Comparison of ENCODE assay signal across 18 cellular contexts in the genomic region with DNA sequence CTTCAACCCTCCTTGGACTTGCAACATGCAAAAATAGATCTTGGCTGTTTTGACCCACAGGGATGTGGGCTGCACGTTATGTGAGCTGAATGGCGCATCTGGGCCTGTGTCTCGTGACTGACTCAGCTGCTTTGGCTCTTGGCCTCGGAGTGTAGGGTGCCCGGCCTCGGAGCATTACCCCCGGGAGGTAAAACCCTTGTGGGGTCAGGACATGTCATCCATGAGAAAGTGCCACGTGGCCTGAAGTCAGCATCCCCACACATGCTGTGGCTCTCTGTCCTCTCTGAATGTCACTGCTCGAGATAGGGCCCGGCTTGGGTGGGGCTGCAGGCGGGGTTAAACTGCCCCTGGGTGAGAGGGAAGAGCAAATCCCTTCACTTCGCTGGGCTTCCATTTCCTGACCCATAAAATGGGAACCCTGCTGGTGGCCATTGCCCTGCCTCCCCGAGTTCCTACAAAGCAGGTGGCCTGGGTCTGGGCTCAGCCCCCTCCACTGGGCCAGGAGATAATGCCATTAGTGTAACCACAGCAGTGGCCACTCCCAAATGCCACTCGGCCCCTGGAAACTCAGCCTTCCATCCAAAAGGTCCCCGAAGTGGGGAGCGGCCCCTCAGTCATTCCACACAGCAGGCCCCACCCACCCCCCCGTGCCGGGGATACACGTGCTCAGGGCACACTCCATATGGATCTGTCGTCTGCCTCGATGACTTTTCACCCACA. TPM values are rescaled to one million over a fixed set of nuclear protein-coding genes. Genes with fewer than 3 reads are reported as not detected.
A peak's percentile ranks its signal among the peaks of the same experiment; 100 is the strongest.
DNase-seq lines count a peak whose midpoint lies in the region; ATAC-seq, FAIRE-seq and TF ChIP-seq lines count a peak whose summit lies in the region.
"Had no signal": no experiment of that assay in that cellular context is flagged by ENCODE, and none has a peak within 500 bp of the region (broad histone marks: within the 10 kb centered on the region; RNA-seq: fewer than 3 reads in every experiment).

No MANE protein-coding gene starts in this region.

- H3K9me3 ChIP-seq in HepG2 (ENCODE audit: low read length) (no peaks in the 10 kb centered on the region), stomach (peaks cover 0 to 34% (median 25%) of the 10 kb centered on the region in 4 donors)

- no peaks in the 10 kb centered on the region for H3K36me3 Mint-ChIP-seq in activated naive CD4-positive, alpha-beta T cell treated with anti-CD3 and anti-CD28 coated beads, Interleukin-2, amount 10 ng/mL, durations not matched to agents 7 days and 5 days
- no peaks in the 10 kb centered on the region for H3K36me3 Mint-ChIP-seq in effector memory CD8-positive, alpha-beta T cell (ENCODE audit: insufficient read depth)

- no peak overlapping the region for H3K27ac Mint-ChIP-seq in activated naive CD4-positive, alpha-beta T cell treated with anti-CD3 and anti-CD28 coated beads, Interleukin-2, amount 10 ng/mL, durations not matched to agents 7 days and 5 days
- no peak overlapping the region for H3K27ac Mint-ChIP-seq in effector memory CD8-positive, alpha-beta T cell

- H3K36me3 ChIP-seq in HepG2 (replicated peaks in 1 of 2; ENCODE audit: control insufficient read depth in 1 of 2, insufficient read depth in 2 of 2, low read length in 2 of 2) (no peaks in the 10 kb centered on the region), stomach (no peaks in the 10 kb centered on the region)

- ATAC-seq in HepG2 = no peak
- no peak for ATAC-seq in effector memory CD8-positive, alpha-beta T cell (replicated peaks)
- ATAC-seq: HCT116, Right ventricle myocardium inferior had no signal

- no TSS peak for BruUV-seq in HepG2 (replicated peaks; lab: Mats Ljungman, UMichigan)

- peaks cover 47% of the 10 kb centered on the region for H3K27me3 Mint-ChIP-seq in activated naive CD4-positive, alpha-beta T cell treated with anti-CD3 and anti-CD28 coated beads, Interleukin-2, amount 10 ng/mL, durations not matched to agents 7 days and 5 days
- H3K27me3 Mint-ChIP-seq in effector memory CD8-positive, alpha-beta T cell = peaks cover 15 to 31% of the 10 kb centered on the region in 2 donors

- WGBS in HepG2 (ENCODE audit: low lambda C conversion rate) = 62% methylated on average over 11 of the region's 21 CpGs
- 79 to 87% (median 85%) methylated on average over 16 to 21 of the region's 21 CpGs for WGBS in stomach, 5 donors

- TF ChIP-seq RAD21 in HepG2 (CRISPR knock-in tag; IDR thresholded peaks at IDR 0.05) = no peak

- TF ChIP-seq EP300 in HepG2 (IDR thresholded peaks at IDR 0.05; ENCODE audit: low read depth in 2 of 2, low read length in 2 of 2) (no peak), HepG2 (CRISPR knock-in tag; IDR thresholded peaks at IDR 0.05; ENCODE audit: borderline replicate concordance) (no peak), stomach (IDR thresholded peaks at IDR 0.05) (no peak)

- H3K27ac ChIP-seq in HepG2 (ENCODE audit: extremely low read length, insufficient read depth, low read length) = no peak overlapping the region
- H3K27ac ChIP-seq in stomach = no peak overlapping the region

- TF ChIP-seq CTCF in HepG2 (CRISPR knock-in tag; IDR thresholded peaks at IDR 0.05) (no peak), stomach (IDR thresholded peaks at IDR 0.05) (no peak), GM20000 (IDR thresholded peaks at IDR 0.05; ENCODE audit: extremely low read depth, missing control alignments) (no peak)

- no peak overlapping the region for H3K9ac ChIP-seq in HepG2 (ENCODE audit: insufficient read depth, low read depth, low read length)

- peaks cover 70% of the 10 kb centered on the region for H3K4me1 ChIP-seq in HepG2 (ENCODE audit: insufficient read depth, low read length)
- H3K4me1 ChIP-seq in stomach = no peaks in the 10 kb centered on the region

- H3K27me3 ChIP-seq in HepG2 (ENCODE audit: control insufficient read depth in 1 of 2, insufficient read depth in 2 of 2, low read length in 2 of 2) = peaks cover 4 to 49% of the 10 kb centered on the region in 2 experiments
- peaks cover 0 to 30% (median 0%) of the 10 kb centered on the region in 3 donors for H3K27me3 ChIP-seq in stomach

- intact Hi-C loops in HepG2 (cut with micrococcal nuclease; ENCODE audit: unreplicated experiment) = no loop called here
- intact Hi-C loops in stomach (cut with DNase I; ENCODE audit: low total_unique reads) = no loop called here

- no peak for FAIRE-seq in HepG2 (lab: Jason Lieb, UNC)

- CTCF ChIA-PET in activated naive CD4-positive, alpha-beta T cell treated with anti-CD3 and anti-CD28 coated beads, Interleukin-2, amount 10 ng/mL, durations not matched to agents 7 days and 5 days (lab: Charles Lee) = no interaction called here
- CTCF ChIA-PET in HepG2 (lab: Yijun Ruan, JAX; ENCODE audit: low intra/inter-chr PET ratio, low total read pairs) = no interaction called here

- H3K4me2 ChIP-seq in HepG2 (ENCODE audit: low read depth, low read length) = peak overlapping the region; percentile 38

- peak; percentile 2 for DNase-seq in activated naive CD4-positive, alpha-beta T cell treated with anti-CD3 and anti-CD28 coated beads, Interleukin-2, amount 10 ng/mL, durations not matched to agents 7 days and 5 days
- DNase-seq in activated naive CD4-positive, alpha-beta T cell treated with Interleukin-2 at 50 U/mL for 16 hours = no peak
- DNase-seq in MV-4-11 (lab: John Stamatoyannopoulos, UW) (peak; percentile 66), HepG2 (ENCODE audit: low spot score) (no peak), NCI-H2171 treated with DMSO at 0.1 percent for 48 hours (lab: John Stamatoyannopoulos, UW) (no peak), stomach (no peak), GM20000 (ENCODE audit: low spot score) (no peak)
- no peak for DNase-seq in effector memory CD8-positive, alpha-beta T cell
- DNase-seq: 8988T, EL, KBM-7, NCI-H1048, NCI-H1436 treated with DMSO at 0.1 percent for 48 hours, NCI-H2081 treated with DMSO at 0.1 percent for 48 hours, NCI-H510A treated with DMSO at 0.1 percent for 48 hours had no signal

- no peak overlapping the region for H2AFZ ChIP-seq in HepG2 (ENCODE audit: low read length)

- no peak overlapping the region for H3K4me3 Mint-ChIP-seq in activated naive CD4-positive, alpha-beta T cell treated with anti-CD3 and anti-CD28 coated beads, Interleukin-2, amount 10 ng/mL, durations not matched to agents 7 days and 5 days
- no peak overlapping the region for H3K4me3 Mint-ChIP-seq in effector memory CD8-positive, alpha-beta T cell

- TF ChIP-seq POLR2A in HepG2 (IDR thresholded peaks at IDR 0.05; ENCODE audit: insufficient read depth in 1 of 2, low read depth in 2 of 2, low read length in 2 of 2) = no peak
- TF ChIP-seq POLR2A in stomach (IDR thresholded peaks at IDR 0.05) = no peak

- no peaks in the 10 kb centered on the region for H3K4me1 Mint-ChIP-seq in activated naive CD4-positive, alpha-beta T cell treated with anti-CD3 and anti-CD28 coated beads, Interleukin-2, amount 10 ng/mL, durations not matched to agents 7 days and 5 days
- H3K4me1 Mint-ChIP-seq in effector memory CD8-positive, alpha-beta T cell (ENCODE audit: low read depth in 2 of 2) = peaks cover 2 to 5% of the 10 kb centered on the region in 2 donors

- in situ Hi-C loops in HepG2 (cut with HindIII; ENCODE audit: extremely low pct_ligation_motif_present, low pct_unique_long_range_greater_than_20kb) = no loop called here

- POLR2A ChIA-PET in HepG2 (lab: Yijun Ruan, JAX) = no interaction called here

- H3K4me3 ChIP-seq in HepG2 (replicated peaks in 1 of 3; ENCODE audit: insufficient read depth in 1 of 3, low read depth in 2 of 3, low read length in 3 of 3) = no peak overlapping the region; a peak in 1 of 6 replicates
- H3K4me3 ChIP-seq in stomach = no peak overlapping the region

- no peaks in the 10 kb centered on the region for H4K20me1 ChIP-seq in HepG2 (ENCODE audit: insufficient read depth, low read length)

- no peaks in the 10 kb centered on the region for H3K79me2 ChIP-seq in HepG2 (ENCODE audit: insufficient read depth, low read length)

- no peaks in the 10 kb centered on the region for H3K9me3 Mint-ChIP-seq in activated naive CD4-positive, alpha-beta T cell treated with anti-CD3 and anti-CD28 coated beads, Interleukin-2, amount 10 ng/mL, durations not matched to agents 7 days and 5 days
- no peaks in the 10 kb centered on the region for H3K9me3 Mint-ChIP-seq in effector memory CD8-positive, alpha-beta T cell

RNA-seq across cellular contexts. Expression of gene TSPEAR, which starts 22.8 kb away (rescaled TPM):
- total RNA-seq in HepG2 (2016; rRNA removed; fragmentation: Illumina TruSeq; extraction: Trizol) = 0.07 and 0.18 TPM in 2 replicates
- 0.09 TPM in 1 of 2 replicates, not detected in the other for total RNA-seq in HepG2 (2016; cell fraction: cytosol; rRNA removed; fragmentation: Illumina TruSeq; extraction: Trizol; ENCODE audit: low read depth)
- total RNA-seq in HepG2 (2016; cell fraction: insoluble cytoplasmic fraction; rRNA removed; fragmentation: Illumina TruSeq; extraction: Trizol) = 0.10 and 0.19 TPM in 2 replicates
- total RNA-seq in HepG2 (2016; cell fraction: membrane; rRNA removed; fragmentation: Illumina TruSeq; extraction: Trizol) = 0.24 and 0.28 TPM in 2 replicates
- 0.16 TPM in 1 of 2 replicates, not detected in the other for total RNA-seq in HepG2 (2016; cell fraction: nucleus; rRNA removed; fragmentation: Illumina TruSeq; extraction: Trizol)
- polyA plus RNA-seq in HepG2 (2011; rRNA removed) = 0.32 and 0.33 TPM in 2 replicates
- 0.28 and 0.32 TPM in 2 replicates for polyA plus RNA-seq in HepG2 (2011; cell fraction: cytosol; rRNA removed)
- polyA plus RNA-seq in HepG2 (2011; cell fraction: nucleus; rRNA removed) = 0.59 and 0.71 TPM in 2 replicates
- polyA plus RNA-seq in HepG2 (2012) = 0.63 and 0.68 TPM in 2 replicates
- 0.10 and 0.12 TPM in 2 replicates for polyA plus RNA-seq in HepG2 (2016; cell fraction: cytosol; fragmentation: Illumina TruSeq; extraction: Trizol; ENCODE audit: low read depth)
- 0.19 and 0.25 TPM in 2 replicates for polyA plus RNA-seq in HepG2 (2016; cell fraction: insoluble cytoplasmic fraction; fragmentation: Illumina TruSeq; extraction: Trizol; ENCODE audit: low read depth)
- 0.31 and 0.42 TPM in 2 replicates for polyA plus RNA-seq in HepG2 (2016; cell fraction: membrane; fragmentation: Illumina TruSeq; extraction: Trizol; ENCODE audit: low read depth)
- 0.11 TPM in 1 of 2 replicates, not detected in the other for polyA plus RNA-seq in HepG2 (2016; cell fraction: nucleus; fragmentation: Illumina TruSeq; extraction: Trizol; ENCODE audit: insufficient read depth, low read depth)
- 0.82 TPM in 1 of 2 replicates, not detected in the other for polyA minus RNA-seq in HepG2 (2011; rRNA and poly(A)+ RNA removed; ENCODE audit: low replicate concordance)
- polyA minus RNA-seq in HepG2 (2011; cell fraction: cytosol; rRNA and poly(A)+ RNA removed) = 0.18 and 0.20 TPM in 2 replicates
- polyA minus RNA-seq in HepG2 (2011; cell fraction: nucleus; rRNA and poly(A)+ RNA removed) = 0.26 and 0.37 TPM in 2 replicates
- total RNA-seq in stomach = under 1 TPM in 2 of 5 donors, not detected in 3; 0.18 to 0.29 TPM
- under 1 TPM in 2 of 3 donors, not detected in 1; 0.05 to 0.06 TPM for polyA plus RNA-seq in stomach
- polyA plus RNA-seq: BJ had no signal

RNA-seq across cellular contexts. Expression of gene KRTAP10-12, which starts 37.2 kb away (rescaled TPM):
- not detected in 2 replicates for total RNA-seq in HepG2 (2016; rRNA removed; fragmentation: Illumina TruSeq; extraction: Trizol)
- total RNA-seq in HepG2 (2016; cell fraction: cytosol; rRNA removed; fragmentation: Illumina TruSeq; extraction: Trizol; ENCODE audit: low read depth) = not detected in 2 replicates
- not detected in 2 replicates for total RNA-seq in HepG2 (2016; cell fraction: insoluble cytoplasmic fraction; rRNA removed; fragmentation: Illumina TruSeq; extraction: Trizol)
- not detected in 2 replicates for total RNA-seq in HepG2 (2016; cell fraction: membrane; rRNA removed; fragmentation: Illumina TruSeq; extraction: Trizol)
- not detected in 2 replicates for total RNA-seq in HepG2 (2016; cell fraction: nucleus; rRNA removed; fragmentation: Illumina TruSeq; extraction: Trizol)
- not detected in 2 replicates for polyA plus RNA-seq in HepG2 (2011; rRNA removed)
- polyA plus RNA-seq in HepG2 (2011; cell fraction: cytosol; rRNA removed) = not detected in 2 replicates
- polyA plus RNA-seq in HepG2 (2011; cell fraction: nucleus; rRNA removed) = not detected in 2 replicates
- polyA plus RNA-seq in HepG2 (2012) = not detected in 2 replicates
- polyA plus RNA-seq in HepG2 (2016; cell fraction: cytosol; fragmentation: Illumina TruSeq; extraction: Trizol; ENCODE audit: low read depth) = not detected in 2 replicates
- polyA plus RNA-seq in HepG2 (2016; cell fraction: insoluble cytoplasmic fraction; fragmentation: Illumina TruSeq; extraction: Trizol; ENCODE audit: low read depth) = not detected in 2 replicates
- not detected in 2 replicates for polyA plus RNA-seq in HepG2 (2016; cell fraction: membrane; fragmentation: Illumina TruSeq; extraction: Trizol; ENCODE audit: low read depth)
- polyA plus RNA-seq in HepG2 (2016; cell fraction: nucleus; fragmentation: Illumina TruSeq; extraction: Trizol; ENCODE audit: insufficient read depth, low read depth) = not detected in 2 replicates
- polyA minus RNA-seq in HepG2 (2011; rRNA and poly(A)+ RNA removed; ENCODE audit: low replicate concordance) = not detected in 2 replicates
- not detected in 2 replicates for polyA minus RNA-seq in HepG2 (2011; cell fraction: cytosol; rRNA and poly(A)+ RNA removed)
- polyA minus RNA-seq in HepG2 (2011; cell fraction: nucleus; rRNA and poly(A)+ RNA removed) = not detected in 2 replicates
- total RNA-seq in stomach = not detected
- polyA plus RNA-seq in stomach = not detected
- total RNA-seq: Right ventricle myocardium inferior had no signal
- polyA plus RNA-seq: BJ had no signal

RNA-seq across cellular contexts. Expression of gene KRTAP12-1, which starts 52.2 kb away (rescaled TPM):
- total RNA-seq in HepG2 (2016; rRNA removed; fragmentation: Illumina TruSeq; extraction: Trizol) (not detected in 2 replicates), stomach (1 to 10 TPM in 1 of 5 donors, not detected in 4; 2.0 TPM)
- not detected in 2 replicates for total RNA-seq in HepG2 (2016; cell fraction: cytosol; rRNA removed; fragmentation: Illumina TruSeq; extraction: Trizol; ENCODE audit: low read depth)
- total RNA-seq in HepG2 (2016; cell fraction: insoluble cytoplasmic fraction; rRNA removed; fragmentation: Illumina TruSeq; extraction: Trizol) = not detected in 2 replicates
- total RNA-seq in HepG2 (2016; cell fraction: membrane; rRNA removed; fragmentation: Illumina TruSeq; extraction: Trizol) = not detected in 2 replicates
- not detected in 2 replicates for total RNA-seq in HepG2 (2016; cell fraction: nucleus; rRNA removed; fragmentation: Illumina TruSeq; extraction: Trizol)
- polyA plus RNA-seq in HepG2 (2011; rRNA removed) (0.13 TPM in 1 of 2 replicates, not detected in the other), stomach (not detected)
- not detected in 2 replicates for polyA plus RNA-seq in HepG2 (2011; cell fraction: cytosol; rRNA removed)
- polyA plus RNA-seq in HepG2 (2011; cell fraction: nucleus; rRNA removed) = 0.40 TPM in 1 of 2 replicates, not detected in the other
- not detected in 2 replicates for polyA plus RNA-seq in HepG2 (2012)
- not detected in 2 replicates for polyA plus RNA-seq in HepG2 (2016; cell fraction: cytosol; fragmentation: Illumina TruSeq; extraction: Trizol; ENCODE audit: low read depth)
- polyA plus RNA-seq in HepG2 (2016; cell fraction: insoluble cytoplasmic fraction; fragmentation: Illumina TruSeq; extraction: Trizol; ENCODE audit: low read depth) = not detected in 2 replicates
- not detected in 2 replicates for polyA plus RNA-seq in HepG2 (2016; cell fraction: membrane; fragmentation: Illumina TruSeq; extraction: Trizol; ENCODE audit: low read depth)
- polyA plus RNA-seq in HepG2 (2016; cell fraction: nucleus; fragmentation: Illumina TruSeq; extraction: Trizol; ENCODE audit: insufficient read depth, low read depth) = not detected in 2 replicates
- not detected in 2 replicates for polyA minus RNA-seq in HepG2 (2011; rRNA and poly(A)+ RNA removed; ENCODE audit: low replicate concordance)
- not detected in 2 replicates for polyA minus RNA-seq in HepG2 (2011; cell fraction: cytosol; rRNA and poly(A)+ RNA removed)
- polyA minus RNA-seq in HepG2 (2011; cell fraction: nucleus; rRNA and poly(A)+ RNA removed) = not detected in 2 replicates
- total RNA-seq: Right ventricle myocardium inferior had no signal
- polyA plus RNA-seq: BJ had no signal

Comparison
In these comparisons a context has a peak if more than half of its experiments do, and no peak if none do; other contexts are left out.
1. DNase-seq: peak in activated naive CD4-positive, alpha-beta T cell treated with anti-CD3 and anti-CD28 coated beads, Interleukin-2, amount 10 ng/mL, durations not matched to agents 7 days and 5 days (single experiment) and MV-4-11 (single experiment); none in activated naive CD4-positive, alpha-beta T cell treated with Interleukin-2 at 50 U/mL for 16 hours (single experiment), HepG2 (single experiment), NCI-H2171 treated with DMSO at 0.1 percent for 48 hours (single experiment), effector memory CD8-positive, alpha-beta T cell (0 of 3), stomach (single experiment) and GM20000 (single experiment).